Comparison of ENCODE assay signal across 29 cellular contexts in genomic region chr17:29123111-29123510, GRCh38.
"Had no signal": no experiment of that assay in that cellular context is flagged by ENCODE, and none has a peak within 500 bp of the region (broad histone marks: within the 10 kb centered on the region; RNA-seq: fewer than 3 reads in every experiment).

No MANE protein-coding gene starts in this region.

- H3K4me3 Mint-ChIP-seq: activated CD4-positive, alpha-beta T cell treated with anti-CD3 and anti-CD28 coated beads for 36 hours; activated CD4-positive, alpha-beta T cell treated with anti-CD3 and anti-CD28 coated beads, Interleukin-2, amount 10 ng/mL, durations not matched to agents 7 days and 5 days; activated naive CD4-positive, alpha-beta T cell treated with anti-CD3 and anti-CD28 coated beads, Interleukin-2, amount 10 ng/mL, durations not matched to agents 7 days and 5 days; activated naive CD8-positive, alpha-beta T cell; activated naive CD8-positive, alpha-beta T cell treated with anti-CD3 and anti-CD28 coated beads, Interleukin-2, amount 50 U/mL, for 24 hours; activated T-cell treated with anti-CD3 and anti-CD28 coated beads, Interleukin-2, amount 50 U/mL, for 4 hours; activated T-helper 1 cell treated with anti-CD3 and anti-CD28 coated beads, Interleukin-12 subunit alpha, Interleukin-12 subunit beta, Interleukin-2, Interleukin-4 antibody, amounts not matched to agents 30 ng/mL and 10 ng/mL and 1 ng/mL, durations not matched to agents 14 hours and 24 hours and 36 hours; brain; T-helper 1 cell treated with Interleukin-12 subunit alpha and Interleukin-12 subunit beta and Interleukin-4 antibody, amounts not matched to agents 30 μg/mL and 1 μg/mL, for 36 hours; T-helper 2 cell treated with Interferon-gamma antibody and Interleukin-4, amounts not matched to agents 5 μg/mL and 100 μg/mL, for 36 hours had no signal

- H3K9me3 ChIP-seq: SJSA1, SK-N-SH had no signal

- H3K9me3 Mint-ChIP-seq: activated CD4-positive, alpha-beta T cell treated with anti-CD3 and anti-CD28 coated beads, Interleukin-2, amount 10 ng/mL, durations not matched to agents 7 days and 5 days; activated naive CD4-positive, alpha-beta T cell treated with anti-CD3 and anti-CD28 coated beads, Interleukin-2, amount 10 ng/mL, durations not matched to agents 7 days and 5 days; activated naive CD8-positive, alpha-beta T cell treated with anti-CD3 and anti-CD28 coated beads, Interleukin-2, amount 50 U/mL, for 24 hours; activated T-cell treated with anti-CD3 and anti-CD28 coated beads, Interleukin-2, amount 50 U/mL, for 4 hours; activated T-helper 1 cell treated with anti-CD3 and anti-CD28 coated beads, Interleukin-12 subunit alpha, Interleukin-12 subunit beta, Interleukin-2, Interleukin-4 antibody, amounts not matched to agents 30 ng/mL and 10 ng/mL and 1 ng/mL, durations not matched to agents 14 hours and 24 hours and 36 hours; brain; T-helper 1 cell treated with Interleukin-12 subunit alpha and Interleukin-12 subunit beta and Interleukin-4 antibody, amounts not matched to agents 30 μg/mL and 1 μg/mL, for 36 hours; T-helper 2 cell treated with Interferon-gamma antibody and Interleukin-4, amounts not matched to agents 5 μg/mL and 100 μg/mL, for 36 hours had no signal

- H3K4me1 Mint-ChIP-seq: activated naive CD8-positive, alpha-beta T cell treated with anti-CD3 and anti-CD28 coated beads, Interleukin-2, amount 50 U/mL, for 24 hours had no signal

- H3K27me3 Mint-ChIP-seq: activated CD4-positive, alpha-beta T cell treated with anti-CD3 and anti-CD28 coated beads for 36 hours; activated CD4-positive, alpha-beta T cell treated with anti-CD3 and anti-CD28 coated beads, Interleukin-2, amount 10 ng/mL, durations not matched to agents 7 days and 5 days; activated naive CD4-positive, alpha-beta T cell treated with anti-CD3 and anti-CD28 coated beads, Interleukin-2, amount 10 ng/mL, durations not matched to agents 7 days and 5 days; activated naive CD8-positive, alpha-beta T cell; activated naive CD8-positive, alpha-beta T cell treated with anti-CD3 and anti-CD28 coated beads, Interleukin-2, amount 50 U/mL, for 24 hours had no signal

- H3K4me3 ChIP-seq: K562, SJSA1 had no signal

- H3K27me3 ChIP-seq: SJSA1 had no signal

- H3K36me3 ChIP-seq: SJSA1 had no signal

- ATAC-seq: activated CD4-positive, alpha-beta T cell treated with anti-CD3 and anti-CD28 coated beads for 36 hours; activated CD4-positive, CD25-positive, alpha-beta regulatory T cell treated with anti-CD3 and anti-CD28 coated beads, Interleukin-2, amount 50 U/mL, for 24 hours; activated naive CD8-positive, alpha-beta T cell treated with anti-CD3 and anti-CD28 coated beads, Interleukin-2, amount 50 U/mL, for 24 hours; activated T-cell treated with anti-CD3 and anti-CD28 coated beads, Interleukin-2, amount 50 U/mL, for 4 hours; K562; Panc1 had no signal

- H3K27ac ChIP-seq: SJSA1 had no signal

- DNase-seq: activated CD4-positive, alpha-beta T cell treated with anti-CD3 and anti-CD28 coated beads for 36 hours; activated CD4-positive, alpha-beta T cell treated with anti-CD3 and anti-CD28 coated beads, Interleukin-2, amount 10 ng/mL, durations not matched to agents 7 days and 5 days; activated CD4-positive, alpha-beta T cell treated with anti-CD3 and anti-CD28 coated beads, Interleukin-2, amount 50 U/mL, for 48 hours; activated CD8-positive, alpha-beta memory T cell treated with anti-CD3 and anti-CD28 coated beads, Interleukin-2, amount 50 U/mL, for 4 hours; activated effector memory CD4-positive, alpha-beta T cell treated with Interleukin-2 at 50 U/mL for 16 hours; activated naive CD4-positive, alpha-beta T cell treated with anti-CD3 and anti-CD28 coated beads, Interleukin-2, amount 10 ng/mL, durations not matched to agents 7 days and 5 days; activated naive CD8-positive, alpha-beta T cell treated with anti-CD3 and anti-CD28 coated beads, Interleukin-2, amount 50 U/mL, for 24 hours; activated T-cell treated with anti-CD3 and anti-CD28 coated beads for 4 hours; activated T-cell treated with anti-CD3 and anti-CD28 coated beads, Interleukin-2, amount 50 U/mL, for 4 hours; anterior cingulate cortex; NCI-H1092 treated with DMSO at 0.1 percent for 48 hours; NCI-H1417; NCI-H146; NCI-H187 treated with DMSO at 0.1 percent for 48 hours; NCI-H2081; NCI-H2171 treated with DMSO at 0.1 percent for 48 hours; NCI-H345; NCI-H524 treated with DMSO at 0.1 percent for 48 hours; SHP77 treated with DMSO at 0.1 percent for 48 hours; SK-N-SH had no signal

- H3K4me1 ChIP-seq: SJSA1 had no signal

- H3K9ac ChIP-seq: SK-N-SH had no signal

- H3K27ac Mint-ChIP-seq: activated CD4-positive, alpha-beta T cell treated with anti-CD3 and anti-CD28 coated beads for 36 hours; activated CD4-positive, alpha-beta T cell treated with anti-CD3 and anti-CD28 coated beads, Interleukin-2, amount 10 ng/mL, durations not matched to agents 7 days and 5 days; activated naive CD4-positive, alpha-beta T cell treated with anti-CD3 and anti-CD28 coated beads, Interleukin-2, amount 10 ng/mL, durations not matched to agents 7 days and 5 days; activated naive CD8-positive, alpha-beta T cell; activated naive CD8-positive, alpha-beta T cell treated with anti-CD3 and anti-CD28 coated beads, Interleukin-2, amount 50 U/mL, for 24 hours; activated T-helper 1 cell treated with anti-CD3 and anti-CD28 coated beads, Interleukin-12 subunit alpha, Interleukin-12 subunit beta, Interleukin-2, Interleukin-4 antibody, amounts not matched to agents 30 ng/mL and 10 ng/mL and 1 ng/mL, durations not matched to agents 14 hours and 24 hours and 36 hours; brain; T-helper 1 cell treated with Interleukin-12 subunit alpha and Interleukin-12 subunit beta and Interleukin-4 antibody, amounts not matched to agents 30 μg/mL and 1 μg/mL, for 36 hours; T-helper 2 cell treated with Interferon-gamma antibody and Interleukin-4, amounts not matched to agents 5 μg/mL and 100 μg/mL, for 36 hours had no signal
